In the genomic region with DNA sequence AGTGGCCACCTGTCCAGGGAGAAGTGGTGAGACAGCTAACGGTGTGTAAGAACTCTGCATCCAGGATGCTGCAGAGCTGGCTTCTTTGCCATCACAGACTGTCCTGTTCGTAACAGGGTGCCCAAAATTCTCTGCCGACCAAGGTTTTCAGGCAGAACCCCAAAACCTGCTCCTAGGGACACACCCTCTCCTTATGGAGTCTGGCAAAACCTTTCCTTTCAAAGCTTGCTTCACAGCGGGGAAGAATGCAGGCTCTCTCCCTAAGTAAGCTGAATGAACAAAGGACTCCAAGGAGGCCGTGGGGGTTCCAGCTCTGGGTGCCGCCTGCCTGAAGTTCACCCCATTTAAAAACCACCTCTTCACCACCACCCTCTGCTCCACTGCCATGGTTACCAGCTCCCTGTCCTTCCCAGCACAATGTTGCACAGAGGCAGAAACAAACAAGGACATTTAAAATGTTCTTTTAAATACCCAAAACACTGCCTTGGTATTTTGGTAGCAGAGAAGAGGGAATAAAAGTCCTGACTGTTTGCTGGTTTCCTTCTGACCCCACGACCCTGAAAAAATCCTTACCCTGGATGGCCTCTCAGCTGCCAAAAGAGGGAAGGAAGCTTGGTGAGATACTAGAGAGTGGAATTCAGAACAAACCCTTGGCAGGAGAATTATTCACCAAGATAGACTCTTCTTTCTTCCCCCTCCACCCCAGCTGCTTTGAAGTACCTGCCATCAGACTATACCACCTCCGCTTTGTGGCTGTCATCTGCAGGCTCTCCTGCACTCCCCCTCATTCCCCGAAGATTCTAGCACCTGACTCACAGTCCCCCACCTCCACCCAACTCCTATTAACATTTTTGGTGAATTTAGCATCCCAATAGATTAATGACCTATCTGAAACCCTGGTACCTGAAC, we compare ENCODE assay signal across 9 cellular contexts. TPM values are rescaled to one million over a fixed set of nuclear protein-coding genes. Genes with fewer than 3 reads are reported as not detected.
DNase-seq lines count a peak whose midpoint lies in the region; ATAC-seq and TF ChIP-seq lines count a peak whose summit lies in the region.
"Had no signal": no experiment of that assay in that cellular context is flagged by ENCODE, and none has a peak within 500 bp of the region (broad histone marks: within the 10 kb centered on the region; RNA-seq: fewer than 3 reads in every experiment).

No MANE protein-coding gene starts in this region.

- H3K9me3 Mint-ChIP-seq in T-cell (no peaks in the 10 kb centered on the region), chondrocyte (ENCODE audit: low read depth) (no peaks in the 10 kb centered on the region), mesothelial cell of epicardium (no peaks in the 10 kb centered on the region)

- H3K4me1 Mint-ChIP-seq in T-cell (peaks cover 35 to 54% (median 48%) of the 10 kb centered on the region in 3 donors), chondrocyte (ENCODE audit: low read depth) (peaks cover 42% of the 10 kb centered on the region), mesothelial cell of epicardium (peaks cover 39% of the 10 kb centered on the region)

- no peaks in the 10 kb centered on the region for H3K27me3 ChIP-seq in stomach

- peak; percentile 3 for DNase-seq in NCI-H146 (lab: John Stamatoyannopoulos, UW)
- DNase-seq in NCI-H146 treated with DMSO at 0.1 percent for 48 hours (lab: John Stamatoyannopoulos, UW; ENCODE audit: unreplicated experiment): no peak
- DNase-seq in T-cell: peak in 24 of 34 experiments; percentile 10 to 53 (median 32)
- no peak for DNase-seq in chondrocyte (ENCODE audit: low spot score)
- no peak for DNase-seq in mesothelial cell of epicardium (ENCODE audit: low spot score in 2 of 2, unreplicated experiment in 2 of 2)
- DNase-seq in stomach: no peak
- no peak for DNase-seq in SIG-M5 (lab: John Stamatoyannopoulos, UW)

- POLR2A ChIA-PET in T-cell (lab: Charles Lee): interaction anchor here (0.6 to 1.2 kb wide), 9 partner anchors 9 to 708 kb away, joined by 3 to 9 read pairs (median 3); no protein-coding TSS in a partner anchor

- TF ChIP-seq CTCF in chondrocyte (IDR thresholded peaks at IDR 0.05) (no peak), mesothelial cell of epicardium (IDR thresholded peaks at IDR 0.05; ENCODE audit: unreplicated experiment) (no peak), stomach (IDR thresholded peaks at IDR 0.05) (no peak)

- H3K4me3 ChIP-seq in stomach: peak overlapping the region; percentile 14 to 50 (median 46)

- peak overlapping the region; percentile 99 to 100 (median 100) for H3K27ac ChIP-seq in stomach

- H3K4me3 Mint-ChIP-seq in T-cell (peak overlapping the region; percentile 81 to 95 (median 91)), chondrocyte (ENCODE audit: unreplicated experiment) (peak overlapping the region; percentile 93), mesothelial cell of epicardium (peak overlapping the region; percentile 82)

- WGBS in stomach, 5 donors: 23 to 30% (median 25%) methylated on average over 8 to 9 of the region's 9 CpGs

- H3K9me3 ChIP-seq in stomach: no peaks in the 10 kb centered on the region

- TF ChIP-seq EP300 in stomach (IDR thresholded peaks at IDR 0.05): no peak

- intact Hi-C loops in stomach (cut with DNase I; ENCODE audit: low total_unique reads): loop anchor here (10.0 kb wide), 1 partner anchor 53 kb away; no protein-coding TSS in a partner anchor

- peaks cover 35 to 49% (median 40%) of the 10 kb centered on the region in 4 donors for H3K4me1 ChIP-seq in stomach

- no peak for ATAC-seq in T-cell (replicated peaks in 1 of 4)
- ATAC-seq in GM18505 (IDR thresholded peaks at IDR 0.05; ENCODE audit: unreplicated experiment): no peak

- TF ChIP-seq POLR2A in stomach (IDR thresholded peaks at IDR 0.05): no peak
- TF ChIP-seq POLR2A in GM18505 (IDR thresholded peaks at IDR 0.05; ENCODE audit: borderline replicate concordance, extremely low read depth, insufficient read depth, insufficient read length): no peak

- no peaks in the 10 kb centered on the region for H3K27me3 Mint-ChIP-seq in T-cell
- H3K27me3 Mint-ChIP-seq in chondrocyte (ENCODE audit: low read depth): no peaks in the 10 kb centered on the region
- peaks cover 4% of the 10 kb centered on the region for H3K27me3 Mint-ChIP-seq in mesothelial cell of epicardium (ENCODE audit: low read depth)

- no peaks in the 10 kb centered on the region for H3K36me3 ChIP-seq in stomach
- H3K36me3 ChIP-seq: cardiac muscle cell had no signal

- peak overlapping the region; percentile 100 for H3K27ac Mint-ChIP-seq in T-cell
- H3K27ac Mint-ChIP-seq in chondrocyte (ENCODE audit: unreplicated experiment): peak overlapping the region; percentile 100
- H3K27ac Mint-ChIP-seq in mesothelial cell of epicardium: peak overlapping the region; percentile 98

- CTCF ChIA-PET in T-cell (lab: Charles Lee): interaction anchor here (0.7 to 1.5 kb wide), 4 partner anchors 63 to 181 kb away, joined by 3 to 9 read pairs (median 5); no protein-coding TSS in a partner anchor

- H3K36me3 Mint-ChIP-seq in T-cell: no peaks in the 10 kb centered on the region
- no peaks in the 10 kb centered on the region for H3K36me3 Mint-ChIP-seq in chondrocyte (ENCODE audit: low read depth)
- no peaks in the 10 kb centered on the region for H3K36me3 Mint-ChIP-seq in mesothelial cell of epicardium

RNA-seq across cellular contexts. Expression of a gene that starts 7.1 kb away (rescaled TPM):
- total RNA-seq in T-cell (10 to 100 TPM; 21.7 to 91.7 (median 23.6) TPM), chondrocyte (29.8 to 32.7 TPM (median 31.0 TPM) in 3 replicates), mesothelial cell of epicardium (3.4 to 3.7 TPM (median 3.6 TPM) in 3 replicates), stomach (100 to 1,000 TPM in 2 of 5 donors, 10 to 100 TPM in 3; 37.3 to 174 (median 95.3) TPM)
- 10 to 100 TPM; 27.9 to 35.9 (median 28.4) TPM for polyA plus RNA-seq in stomach
- polyA plus RNA-seq: cardiac muscle cell had no signal

Comparison
In these comparisons a context has a peak if more than half of its experiments do, and no peak if none do; other contexts are left out.
1. DNase-seq: peak in NCI-H146 (single experiment) and T-cell (24 of 34); none in NCI-H146 treated with DMSO at 0.1 percent for 48 hours (single experiment), chondrocyte (single experiment), mesothelial cell of epicardium (0 of 2), stomach (single experiment) and SIG-M5 (single experiment).
2. Peak in every context shown above with its lines, with median percentiles within 50 percentile points of each other: H3K27ac Mint-ChIP-seq and H3K4me3 Mint-ChIP-seq.